11 cellular contexts compared by ENCODE assay signal in the genomic region with DNA sequence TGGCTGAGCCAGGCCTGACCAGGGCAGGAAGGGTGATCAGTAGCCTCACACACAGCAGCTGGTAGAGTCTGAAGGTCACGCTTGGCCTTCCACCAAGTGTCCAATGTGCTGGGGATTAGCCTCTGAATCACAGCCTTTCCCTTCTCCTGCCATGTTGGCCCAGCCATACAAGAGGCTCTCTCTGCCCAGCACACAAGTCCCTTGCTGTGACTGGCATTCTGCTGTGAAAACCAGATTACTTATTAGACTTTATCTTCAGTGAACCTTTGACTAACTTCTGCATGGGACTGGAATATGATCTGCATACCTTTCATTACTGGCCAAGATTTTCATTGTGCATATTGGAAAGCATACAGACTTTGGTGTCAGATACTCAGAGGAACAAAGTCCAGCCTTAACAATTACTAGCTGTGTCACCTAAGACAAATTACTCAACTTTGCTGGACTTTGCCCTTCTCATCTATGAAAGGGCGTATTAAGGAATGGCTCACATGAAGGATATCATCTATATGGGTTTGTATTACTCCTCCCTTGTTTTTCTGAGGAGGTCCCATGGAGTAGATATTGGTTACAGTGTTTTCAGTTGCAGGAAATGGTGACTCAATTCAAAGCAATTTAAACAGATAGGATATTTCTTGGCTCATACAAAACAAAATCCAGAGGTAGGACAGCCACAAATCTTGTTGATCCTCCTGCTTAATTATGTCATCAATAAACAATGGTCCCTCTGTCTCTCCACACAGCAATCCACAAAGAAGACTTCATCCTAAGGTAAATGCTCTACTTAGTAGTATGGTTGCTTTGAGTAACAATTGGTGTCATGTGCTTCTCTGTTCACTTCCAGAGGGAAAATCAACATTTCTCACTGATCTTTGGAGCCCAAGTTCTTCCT.
A peak's percentile ranks its signal among the peaks of the same experiment; 100 is the strongest.
DNase-seq lines count a peak whose midpoint lies in the region; ATAC-seq and TF ChIP-seq lines count a peak whose summit lies in the region.
"Had no signal": no experiment of that assay in that cellular context is flagged by ENCODE, and none has a peak within 500 bp of the region (broad histone marks: within the 10 kb centered on the region; RNA-seq: fewer than 3 reads in every experiment).

No MANE protein-coding gene starts in this region.

- no peaks in the 10 kb centered on the region for H3K27me3 ChIP-seq in WERI-Rb-1 (ENCODE audit: insufficient read depth, low read depth, severe bottlenecking)
- no peaks in the 10 kb centered on the region for H3K27me3 ChIP-seq in smooth muscle cell (ENCODE audit: low read depth)

- H4K20me1 ChIP-seq in smooth muscle cell (ENCODE audit: low read depth): no peaks in the 10 kb centered on the region

- H2AFZ ChIP-seq in smooth muscle cell (ENCODE audit: low read depth): no peak overlapping the region

- no peaks in the 10 kb centered on the region for H3K36me3 ChIP-seq in WERI-Rb-1
- H3K36me3 ChIP-seq in smooth muscle cell (ENCODE audit: low read depth): no peaks in the 10 kb centered on the region

- DNase-seq in HK-2 (ENCODE audit: unreplicated experiment) (peak; percentile 54), WERI-Rb-1 (peak; percentile 12), left cardiac atrium (peak; percentile 40), smooth muscle cell (lab: John Stamatoyannopoulos, UW; ENCODE audit: unreplicated experiment) (no peak), MV-4-11 (lab: John Stamatoyannopoulos, UW) (no peak), germinal center (ENCODE audit: low spot score) (no peak)
- DNase-seq: caudate nucleus; KG1; stimulated activated CD4-positive, alpha-beta T cell treated with anti-CD3 and anti-CD28 coated beads, Interleukin-4, amount 100 ng/mL, for 1 hour had no signal

- no peak overlapping the region for H3K9ac ChIP-seq in smooth muscle cell (ENCODE audit: low read depth)

- peaks cover 10% of the 10 kb centered on the region for H3F3A ChIP-seq in smooth muscle cell (ENCODE audit: low read depth)

- H3K4me2 ChIP-seq in smooth muscle cell: peak overlapping the region; percentile 12

- peaks cover 4% of the 10 kb centered on the region for H3K79me2 ChIP-seq in smooth muscle cell (ENCODE audit: low read depth)

- H3K9me3 ChIP-seq in WERI-Rb-1 (ENCODE audit: severe bottlenecking) (no peaks in the 10 kb centered on the region), smooth muscle cell (replicated peaks; ENCODE audit: low read depth) (no peaks in the 10 kb centered on the region)

- ATAC-seq in left cardiac atrium (peak in 1 of 2 donors; percentile 82), GM18498 (IDR thresholded peaks at IDR 0.05; ENCODE audit: unreplicated experiment) (no peak), HG02840 (IDR thresholded peaks at IDR 0.05; ENCODE audit: low FRiP score, unreplicated experiment) (no peak)

- H3K4me1 ChIP-seq in smooth muscle cell (ENCODE audit: low read depth): peaks cover 7% of the 10 kb centered on the region

- TF ChIP-seq CTCF in WERI-Rb-1 (IDR thresholded peaks at IDR 0.05; ENCODE audit: low read depth, low read length): no peak
- TF ChIP-seq CTCF in smooth muscle cell (IDR thresholded peaks at IDR 0.05; ENCODE audit: borderline replicate concordance, insufficient read depth, poor library complexity, severe bottlenecking): no peak

- intact Hi-C loops in left cardiac atrium (cut with DNase I): no loop called here

- H3K4me3 ChIP-seq in WERI-Rb-1 (ENCODE audit: low read depth, low read length) (no peak overlapping the region), smooth muscle cell (no peak overlapping the region)

- WGBS in smooth muscle cell (ENCODE audit: low lambda C conversion rate): 86% methylated on average over 2 of the region's 2 CpGs

- H3K27ac ChIP-seq in WERI-Rb-1: no peak overlapping the region
- H3K27ac ChIP-seq in smooth muscle cell (ENCODE audit: low read depth): peak overlapping the region; percentile 46

Comparison
In these comparisons a context has a peak if more than half of its experiments do, and no peak if none do; other contexts are left out.
1. DNase-seq: peak in HK-2 (single experiment), WERI-Rb-1 (single experiment) and left cardiac atrium (single experiment); none in smooth muscle cell (single experiment), MV-4-11 (single experiment) and germinal center (single experiment).